ENCODE assay signal across 8 cellular contexts in genomic region chr4:8427761-8428287, GRCh38. TPM values are rescaled to one million over a fixed set of nuclear protein-coding genes. Genes with fewer than 3 reads are reported as not detected.
DNase-seq lines count a peak whose midpoint lies in the region; ATAC-seq, FAIRE-seq and TF ChIP-seq lines count a peak whose summit lies in the region.

No MANE protein-coding gene starts in this region.

- no peak for TF ChIP-seq EP300 in A549 (IDR thresholded peaks at IDR 0.05)

- no peak for FAIRE-seq in A549 (lab: Jason Lieb, UNC)
- FAIRE-seq in GM12891 (lab: Jason Lieb, UNC) = no peak
- FAIRE-seq in kidney (lab: Jason Lieb, UNC) = no peak

- POLR2A ChIA-PET in A549 (lab: Yijun Ruan, JAX) = interaction anchor here (1.3 to 2.5 kb wide), 2 partner anchors 8 to 13 kb away, joined by 4 to 8 read pairs; partner anchors contain the start of genes ACOX3 and TRMT44
- POLR2A ChIA-PET in MCF 10A (lab: Yijun Ruan, JAX) = interaction anchor here (0.8 to 3.6 kb wide), 6 partner anchors 8 to 246 kb away, joined by 3 to 105 read pairs (median 6); partner anchors contain the start of genes ACOX3 and TRMT44

- no CpG with 5 or more reads among the region's 21 CpGs for WGBS in A549 (ENCODE audit: missing lambda C conversion rate)

- intact Hi-C loops in MCF 10A (cut with micrococcal nuclease) = no loop called here
- intact Hi-C loops in kidney (cut with DNase I) = no loop called here

- peaks cover 23% of the 10 kb centered on the region for H3K4me1 Mint-ChIP-seq in MCF 10A (ENCODE audit: insufficient read depth, unreplicated experiment)
- H3K4me1 Mint-ChIP-seq in stimulated activated naive CD8-positive, alpha-beta T cell treated with anti-CD3 and anti-CD28 coated beads, Interleukin-15, Interleukin-2, amounts not matched to agents 100 ng/mL and 50 ng/mL, for 24 hours (ENCODE audit: low read depth) = peaks cover 21% of the 10 kb centered on the region

- TF ChIP-seq CTCF in A549 (IDR thresholded peaks at IDR 0.05) = no peak
- TF ChIP-seq CTCF in MCF 10A (IDR thresholded peaks at IDR 0.05; ENCODE audit: unreplicated experiment) = no peak
- no peak for TF ChIP-seq CTCF in kidney (IDR thresholded peaks at IDR 0.05; ENCODE audit: borderline replicate concordance, extremely low read depth, insufficient read depth)

- DNase-seq in A549 (ENCODE audit: low read depth in 1 of 2, low spot score in 1 of 2) (no peak), GM12891 (ENCODE audit: insufficient read length, low spot score) (no peak), NCI-H69 (lab: John Stamatoyannopoulos, UW) (peak; percentile 29), MCF 10A (ENCODE audit: unreplicated experiment) (peak; percentile 49), kidney (no peak)
- DNase-seq in stimulated activated CD4-positive, alpha-beta T cell treated with anti-CD3 and anti-CD28 coated beads, Interleukin-1b, Interleukin-23, amount 100 ng/mL, for 48 hours = no peak

- CTCF ChIA-PET in A549 (lab: Yijun Ruan, JAX) = interaction anchor here (0.8 to 2.1 kb wide), 9 partner anchors 9 to 161 kb away, joined by 3 to 8 read pairs (median 4); no protein-coding TSS in a partner anchor
- CTCF ChIA-PET in MCF 10A (lab: Yijun Ruan, JAX) = interaction anchor here (0.6 to 1.9 kb wide), 5 partner anchors 9 to 251 kb away, joined by 3 to 5 read pairs (median 3); no protein-coding TSS in a partner anchor

- peak overlapping the region; percentile 98 for H3K4me3 Mint-ChIP-seq in MCF 10A (ENCODE audit: unreplicated experiment)
- H3K4me3 Mint-ChIP-seq in stimulated activated naive CD8-positive, alpha-beta T cell treated with anti-CD3 and anti-CD28 coated beads, Interleukin-15, Interleukin-2, amounts not matched to agents 100 ng/mL and 50 ng/mL, for 24 hours = peak overlapping the region; percentile 92

- H3K36me3 Mint-ChIP-seq in MCF 10A (ENCODE audit: insufficient read depth, unreplicated experiment) = peaks cover 22% of the 10 kb centered on the region
- H3K36me3 Mint-ChIP-seq in stimulated activated naive CD8-positive, alpha-beta T cell treated with anti-CD3 and anti-CD28 coated beads, Interleukin-15, Interleukin-2, amounts not matched to agents 100 ng/mL and 50 ng/mL, for 24 hours (ENCODE audit: low read depth) = peaks cover 7% of the 10 kb centered on the region

- H3K36me3 ChIP-seq in kidney (ENCODE audit: control insufficient read depth in 1 of 2, insufficient read depth in 2 of 2, low read length in 2 of 2) = no peaks in the 10 kb centered on the region

- H3K9me3 Mint-ChIP-seq in MCF 10A (ENCODE audit: unreplicated experiment) = no peaks in the 10 kb centered on the region
- H3K9me3 Mint-ChIP-seq in stimulated activated naive CD8-positive, alpha-beta T cell treated with anti-CD3 and anti-CD28 coated beads, Interleukin-15, Interleukin-2, amounts not matched to agents 100 ng/mL and 50 ng/mL, for 24 hours = no peaks in the 10 kb centered on the region

- ATAC-seq in A549 (peak; percentile 47 to 50), HG02852 (IDR thresholded peaks at IDR 0.05; ENCODE audit: unreplicated experiment) (peak; percentile 64)

- peak overlapping the region; percentile 78 to 99 for H3K27ac ChIP-seq in A549
- H3K27ac ChIP-seq in kidney (ENCODE audit: low read depth in 2 of 2, low read length in 2 of 2) = peak overlapping the region; percentile 66 to 82

- BruUV-seq in MCF 10A (replicated peaks; lab: Mats Ljungman, UMichigan) = no TSS peak

- H3K9me3 ChIP-seq in A549 = no peaks in the 10 kb centered on the region
- H3K9me3 ChIP-seq in kidney (ENCODE audit: control insufficient read depth in 1 of 2, low read length in 2 of 2) = no peaks in the 10 kb centered on the region

- peak overlapping the region; percentile 33 to 90 for H3K9ac ChIP-seq in kidney (ENCODE audit: low read length in 2 of 2)

- no peak for TF ChIP-seq POLR2A in A549 (IDR thresholded peaks at IDR 0.05; ENCODE audit: low read length)
- no peak for TF ChIP-seq POLR2A in GM12891 (IDR thresholded peaks at IDR 0.05; ENCODE audit: low read depth, low read length)

- no peaks in the 10 kb centered on the region for H3K4me1 ChIP-seq in A549
- H3K4me1 ChIP-seq in kidney (ENCODE audit: control insufficient read depth in 1 of 2, insufficient read depth in 1 of 2, low read depth in 1 of 2, low read length in 2 of 2) = peaks cover 8 to 17% of the 10 kb centered on the region in 2 donors

- peak overlapping the region; percentile 83 for H3K4me3 ChIP-seq in A549
- H3K4me3 ChIP-seq in kidney (ENCODE audit: low read length in 2 of 2) = peak overlapping the region; percentile 66 to 91

- H3K27ac Mint-ChIP-seq in MCF 10A (ENCODE audit: low read depth, unreplicated experiment) = peak overlapping the region; percentile 97
- peak overlapping the region; percentile 86 for H3K27ac Mint-ChIP-seq in stimulated activated naive CD8-positive, alpha-beta T cell treated with anti-CD3 and anti-CD28 coated beads, Interleukin-15, Interleukin-2, amounts not matched to agents 100 ng/mL and 50 ng/mL, for 24 hours

- TF ChIP-seq RAD21 in A549 (conservative IDR thresholded peaks at IDR 0.05 in 1 of 2, IDR thresholded peaks at IDR 0.05 in 1 of 2) = no peak

- H3K4me2 ChIP-seq in A549 = peak overlapping the region; percentile 99

- no peaks in the 10 kb centered on the region for H3K27me3 Mint-ChIP-seq in MCF 10A (ENCODE audit: insufficient read depth, unreplicated experiment)
- H3K27me3 Mint-ChIP-seq in stimulated activated naive CD8-positive, alpha-beta T cell treated with anti-CD3 and anti-CD28 coated beads, Interleukin-15, Interleukin-2, amounts not matched to agents 100 ng/mL and 50 ng/mL, for 24 hours = no peaks in the 10 kb centered on the region

TF ChIP-seq in A549, 52 proteins besides CTCF, POLR2A, EP300 and RAD21:
- no peak for TF ChIP-seq HDAC2 (IDR thresholded peaks at IDR 0.05)
- no peak for TF ChIP-seq RNF2 (IDR thresholded peaks at IDR 0.05; ENCODE audit: borderline replicate concordance, low read depth)
- no peak for TF ChIP-seq JUNB (IDR thresholded peaks at IDR 0.05)
- no peak for TF ChIP-seq GATA3 (IDR thresholded peaks at IDR 0.05; ENCODE audit: borderline replicate concordance)

TF ChIP-seq in GM12891, 5 proteins besides CTCF, POLR2A, EP300 and RAD21:
- TF ChIP-seq PAX5 (IDR thresholded peaks at IDR 0.05; ENCODE audit: insufficient read depth, low read length, severe bottlenecking) = no peak
- TF ChIP-seq SPI1 (IDR thresholded peaks at IDR 0.05; ENCODE audit: low read depth, low read length) = peak; percentile 84

RNA-seq across cellular contexts. Expression of gene ACOX3, which starts 12.7 kb away (rescaled TPM):
- polyA plus RNA-seq in A549 (2011; rRNA removed) = 4.9 and 5.1 TPM in 2 replicates
- 3.2 and 3.7 TPM in 2 replicates for polyA plus RNA-seq in A549 (2012; cell fraction: cytosol; rRNA removed)
- 5.4 and 9.6 TPM in 2 replicates for polyA plus RNA-seq in A549 (2012; cell fraction: nucleus; rRNA removed)
- 8.2 to 8.7 TPM (median 8.2 TPM) in 3 replicates for polyA plus RNA-seq in A549 (2017; fragmentation: RNase III; extraction: RNeasy Plus Mini Kit Qiagen cat#74134 plus additional on column Dnase treatment)
- polyA minus RNA-seq in A549 (2011; rRNA and poly(A)+ RNA removed) = 3.1 and 4.2 TPM in 2 replicates
- 13.4 TPM for polyA plus RNA-seq in GM12891 (2012; ENCODE audit: low read depth, missing spikeins)
- total RNA-seq in MCF 10A (2022) = 17.9 TPM in 2 replicates
- 21.7 TPM for total RNA-seq in kidney
- 10.1 TPM for polyA plus RNA-seq in kidney (ENCODE audit: insufficient read depth, low read depth, low replicate concordance)

RNA-seq across cellular contexts. Expression of gene TRMT44, which starts 12.8 kb away (rescaled TPM):
- 6.0 and 7.0 TPM in 2 replicates for polyA plus RNA-seq in A549 (2011; rRNA removed)
- polyA plus RNA-seq in A549 (2012; cell fraction: cytosol; rRNA removed) = 3.3 and 5.1 TPM in 2 replicates
- 15.2 and 15.8 TPM in 2 replicates for polyA plus RNA-seq in A549 (2012; cell fraction: nucleus; rRNA removed)
- polyA plus RNA-seq in A549 (2017; fragmentation: RNase III; extraction: RNeasy Plus Mini Kit Qiagen cat#74134 plus additional on column Dnase treatment) = 4.9 to 5.0 TPM (median 5.0 TPM) in 3 replicates
- polyA minus RNA-seq in A549 (2011; rRNA and poly(A)+ RNA removed) = 8.1 and 10.3 TPM in 2 replicates
- 6.8 TPM for polyA plus RNA-seq in GM12891 (2012; ENCODE audit: low read depth, missing spikeins)
- total RNA-seq in MCF 10A (2022) = 23.2 and 24.4 TPM in 2 replicates
- total RNA-seq in kidney = 20.1 TPM
- 5.1 TPM for polyA plus RNA-seq in kidney (ENCODE audit: insufficient read depth, low read depth, low replicate concordance)

Comparison
In these comparisons a context has a peak if more than half of its experiments do, and no peak if none do; other contexts are left out.
1. DNase-seq: peak in NCI-H69 (single experiment) and MCF 10A (single experiment); none in A549 (0 of 2), GM12891 (single experiment), kidney (single experiment) and stimulated activated CD4-positive, alpha-beta T cell treated with anti-CD3 and anti-CD28 coated beads, Interleukin-1b, Interleukin-23, amount 100 ng/mL, for 48 hours (single experiment).